ENCODE assay signal across 13 cellular contexts in the genomic region with DNA sequence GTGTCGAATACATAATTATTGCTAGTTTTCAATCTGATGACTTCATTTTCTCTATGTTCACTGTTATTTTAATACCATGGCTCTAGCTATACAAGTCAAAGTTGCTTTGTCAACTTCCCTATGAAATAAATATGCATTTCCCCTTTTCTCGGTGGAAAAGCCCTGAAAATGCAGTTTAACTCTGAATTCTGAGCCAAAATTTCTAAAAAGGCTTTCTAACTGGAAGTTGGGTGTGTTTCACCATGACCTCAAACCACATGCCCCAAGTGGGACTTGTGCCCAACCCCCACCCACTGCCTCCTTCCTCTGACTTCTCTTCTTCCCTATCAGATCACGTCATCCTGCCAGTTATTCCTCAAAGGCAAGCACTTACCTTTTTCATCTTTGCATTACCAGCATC. TPM values are rescaled to one million over a fixed set of nuclear protein-coding genes. Genes with fewer than 3 reads are reported as not detected.
DNase-seq lines count a peak whose midpoint lies in the region; ATAC-seq, FAIRE-seq and TF ChIP-seq lines count a peak whose summit lies in the region.
"Had no signal": no experiment of that assay in that cellular context is flagged by ENCODE, and none has a peak within 500 bp of the region (broad histone marks: within the 10 kb centered on the region; RNA-seq: fewer than 3 reads in every experiment).

No MANE protein-coding gene starts in this region.

- no peak for TF ChIP-seq CTCF in Loucy (conservative IDR thresholded peaks at IDR 0.05; ENCODE audit: low read length)
- TF ChIP-seq CTCF in K562 (IDR thresholded peaks at IDR 0.05 in 2 of 3, conservative IDR thresholded peaks at IDR 0.05 in 1 of 3; ENCODE audit: insufficient read depth in 2 of 3, low read depth in 1 of 3, low read length in 3 of 3), result no peak

- peak overlapping the region; percentile 8 for H3K27ac Mint-ChIP-seq in memory B cell

- CTCF ChIA-PET in K562 (lab: Yijun Ruan, JAX; ENCODE audit: low intra/inter-chr PET ratio), result no interaction called here

- H3K27ac ChIP-seq in K562 (ENCODE audit: extremely low read depth, low read depth, low read length), result peak overlapping the region; percentile 23; the same call in 2 of the 3 replicates
- H3K27ac ChIP-seq: VCaP had no signal

- peaks cover 18% of the 10 kb centered on the region; the same call in 1 of the 2 replicates for H3K36me3 ChIP-seq in Loucy (ENCODE audit: insufficient read depth, low read length)
- peaks cover 37% of the 10 kb centered on the region; the same call in 2 of the 3 replicates for H3K36me3 ChIP-seq in K562 (ENCODE audit: control insufficient read depth, insufficient read depth, low read length)
- H3K36me3 ChIP-seq: BE2C, MG63 had no signal

- ATAC-seq in K562 (peak; percentile 56), memory B cell (ENCODE audit: low read depth) (no peak), HG02759 (IDR thresholded peaks at IDR 0.05; ENCODE audit: unreplicated experiment) (no peak), HG02610 (IDR thresholded peaks at IDR 0.05; ENCODE audit: unreplicated experiment) (no peak)

- H2AFZ ChIP-seq in Loucy (ENCODE audit: low read length) (no peak overlapping the region), K562 (ENCODE audit: low read depth, low read length) (no peak overlapping the region)

- peak; percentile 88 to 89 for DNase-seq in AML-193 (lab: John Stamatoyannopoulos, UW)
- peak; percentile 45 to 58 (median 51) for DNase-seq in K562 (ENCODE audit: extremely low read depth in 1 of 4, low spot score in 3 of 4)
- no peak for DNase-seq in memory B cell (ENCODE audit: low spot score in 2 of 2)
- no peak for DNase-seq in NCI-H1694 treated with DMSO at 0.1 percent for 48 hours (lab: John Stamatoyannopoulos, UW)
- no peak for DNase-seq in hepatic stellate cell (ENCODE audit: low spot score)
- DNase-seq: activated naive CD4-positive, alpha-beta T cell; BE2C; effector CD8-positive, alpha-beta T cell; MG63 had no signal

- no peak for TF ChIP-seq EP300 in K562 (IDR thresholded peaks at IDR 0.05; ENCODE audit: low read length)

- no peaks in the 10 kb centered on the region for H4K20me1 ChIP-seq in Loucy (ENCODE audit: insufficient read depth, low read length, poor library complexity, severe bottlenecking)
- H4K20me1 ChIP-seq in K562 (replicated peaks; ENCODE audit: control insufficient read depth, insufficient read depth, low read length), result no peaks in the 10 kb centered on the region

- 16% methylated on average over 3 of the region's 3 CpGs for WGBS in K562 (ENCODE audit: insufficient coverage, low coverage, missing lambda C conversion rate)

- H3K4me2 ChIP-seq in Loucy (ENCODE audit: low read depth, low read length, poor library complexity, severe bottlenecking) (peak overlapping the region; percentile 24), K562 (ENCODE audit: insufficient read depth, low read length) (no peak overlapping the region)

- no peaks in the 10 kb centered on the region for H3K9me3 ChIP-seq in Loucy (ENCODE audit: insufficient read depth, low read depth, low read length)
- H3K9me3 ChIP-seq in K562 (replicated peaks; ENCODE audit: control insufficient read depth, insufficient read depth, low read depth, low read length), result no peaks in the 10 kb centered on the region
- H3K9me3 ChIP-seq: BE2C, MG63 had no signal

- no peaks in the 10 kb centered on the region for H3K9me2 ChIP-seq in Loucy (replicated peaks; ENCODE audit: low read depth, low read length)

- FAIRE-seq in K562 (lab: Jason Lieb, UNC), result peak; percentile 23

- H3F3A ChIP-seq in Loucy (ENCODE audit: low read depth), result no peaks in the 10 kb centered on the region

- H3K4me3 Mint-ChIP-seq in memory B cell, result no peak overlapping the region

- no peaks in the 10 kb centered on the region for H3K9me3 Mint-ChIP-seq in memory B cell

- H3K36me3 Mint-ChIP-seq in memory B cell, result peaks cover 29% of the 10 kb centered on the region

- POLR2A ChIA-PET in K562 (lab: Yijun Ruan, JAX), result interaction anchor here (1.1 to 1.3 kb wide), 2 partner anchors 8 to 9 kb away, joined by 3 read pairs; a partner anchor contains a TSS

- no peaks in the 10 kb centered on the region for H3K9me1 ChIP-seq in K562 (ENCODE audit: control insufficient read depth, insufficient read depth, low read length)

- no TSS peak for BruUV-seq in K562 (replicated peaks; lab: Mats Ljungman, UMichigan)

- no peak for TF ChIP-seq RAD21 in K562 (CRISPR knock-in tag; conservative IDR thresholded peaks at IDR 0.05 in 1 of 2, IDR thresholded peaks at IDR 0.05 in 1 of 2)

- H3K4me1 ChIP-seq in Loucy (ENCODE audit: insufficient read depth, low read length, poor library complexity, severe bottlenecking) (peaks cover 23% of the 10 kb centered on the region), K562 (replicated peaks in 1 of 2; ENCODE audit: control insufficient read depth in 2 of 2, insufficient read depth in 2 of 2, low read length in 2 of 2) (peaks cover 11 to 21% of the 10 kb centered on the region in 2 experiments; a peak in 4 of 5 replicates)
- H3K4me1 ChIP-seq: BE2C had no signal

- TF ChIP-seq POLR2A in K562 (conservative IDR thresholded peaks at IDR 0.05), result no peak

- no peaks in the 10 kb centered on the region for H3K27me3 Mint-ChIP-seq in memory B cell

- H3K4me3 ChIP-seq in Loucy (ENCODE audit: low read length, poor library complexity, severe bottlenecking) (no peak overlapping the region), K562 (no peak overlapping the region)
- H3K4me3 ChIP-seq: MG63 had no signal

- H3K4me1 Mint-ChIP-seq in memory B cell, result peaks cover 16% of the 10 kb centered on the region

- in situ Hi-C loops in K562 (cut with MboI), result no loop called here

- H3K79me2 ChIP-seq in Loucy (ENCODE audit: insufficient read depth, low read length), result no peaks in the 10 kb centered on the region
- peaks cover 2% of the 10 kb centered on the region; the same call in 2 of the 3 replicates for H3K79me2 ChIP-seq in K562 (ENCODE audit: control insufficient read depth, insufficient read depth, low read length)

- H3K27me3 ChIP-seq in Loucy (ENCODE audit: insufficient read depth, low read length, poor library complexity, severe bottlenecking) (no peaks in the 10 kb centered on the region), K562 (ENCODE audit: control insufficient read depth in 2 of 2, insufficient read depth in 2 of 2, low read length in 2 of 2) (no peaks in the 10 kb centered on the region)
- H3K27me3 ChIP-seq: BE2C, MG63 had no signal

- intact Hi-C loops in K562 (cut with micrococcal nuclease), result no loop called here

- H3K9ac ChIP-seq in Loucy (ENCODE audit: low read depth, low read length, poor library complexity, severe bottlenecking) (no peak overlapping the region), K562 (ENCODE audit: insufficient read depth in 1 of 2, low read depth in 2 of 2, low read length in 2 of 2) (no peak overlapping the region)

RNA-seq across cellular contexts. Expression of a gene that starts 8.9 kb away (rescaled TPM):
- total RNA-seq in K562 (2011; cell fraction: chromatin; rRNA removed; ENCODE audit: low replicate concordance), result 86.6 and 98.9 TPM in 2 replicates
- 51.6 and 57.7 TPM in 2 replicates for total RNA-seq in K562 (2011; cell fraction: nucleolus; rRNA removed)
- 71.6 and 91.8 TPM in 2 replicates for total RNA-seq in K562 (2011; cell fraction: nucleoplasm; rRNA removed)
- total RNA-seq in K562 (2014; rRNA removed) (27.7 and 33.3 TPM in 2 replicates), K562 (2014; rRNA removed; fragmentation: Illumina TruSeq; extraction: Trizol) (43.7 and 49.4 TPM in 2 replicates), K562 (2015; rRNA removed; fragmentation: Illumina TruSeq; extraction: Trizol) (33.7 and 42.9 TPM in 2 replicates), K562 (2021) (36.5 and 41.7 TPM in 2 replicates)
- polyA plus RNA-seq in K562 (2011; rRNA removed) (45.0 and 45.8 TPM in 2 replicates), K562 (2014; fragmentation: Illumina TruSeq; extraction: Trizol) (40.4 and 42.1 TPM in 2 replicates), K562 (2014; fragmentation: Nextera tagmentation; extraction: Ambion mirVana) (10 to 100 TPM; 44.7 to 46.0 TPM), K562 (2014; rRNA removed) (50.8 and 51.3 TPM in 2 replicates)
- 34.7 and 38.1 TPM in 2 replicates for polyA plus RNA-seq in K562 (2011; cell fraction: cytosol; rRNA removed)
- polyA plus RNA-seq in K562 (2011; cell fraction: nucleus; rRNA removed), result 76.4 and 85.8 TPM in 2 replicates
- polyA plus RNA-seq in K562 (2012), result 42.0 and 54.6 TPM in 2 replicates
- polyA minus RNA-seq in K562 (2011; rRNA and poly(A)+ RNA removed), result 52.4 and 53.2 TPM in 2 replicates
- polyA minus RNA-seq in K562 (2011; cell fraction: cytosol; rRNA and poly(A)+ RNA removed), result 22.3 and 25.4 TPM in 2 replicates
- polyA minus RNA-seq in K562 (2011; cell fraction: nucleus; rRNA and poly(A)+ RNA removed), result 22.1 and 30.1 TPM in 2 replicates

RNA-seq across cellular contexts. Expression of a gene that starts 21.5 kb away (rescaled TPM):
- total RNA-seq in K562 (2011; cell fraction: chromatin; rRNA removed; ENCODE audit: low replicate concordance), result 7.4 and 16.2 TPM in 2 replicates
- total RNA-seq in K562 (2011; cell fraction: nucleolus; rRNA removed), result 8.8 and 9.8 TPM in 2 replicates
- 10.6 and 13.2 TPM in 2 replicates for total RNA-seq in K562 (2011; cell fraction: nucleoplasm; rRNA removed)
- 3.6 and 3.7 TPM in 2 replicates for total RNA-seq in K562 (2014; rRNA removed)
- total RNA-seq in K562 (2014; rRNA removed; fragmentation: Illumina TruSeq; extraction: Trizol), result 3.5 and 3.9 TPM in 2 replicates
- total RNA-seq in K562 (2015; rRNA removed; fragmentation: Illumina TruSeq; extraction: Trizol), result 3.5 and 3.6 TPM in 2 replicates
- 5.1 and 5.2 TPM in 2 replicates for total RNA-seq in K562 (2021)
- 6.2 and 7.5 TPM in 2 replicates for polyA plus RNA-seq in K562 (2011; rRNA removed)
- polyA plus RNA-seq in K562 (2011; cell fraction: cytosol; rRNA removed), result 5.6 and 13.3 TPM in 2 replicates
- polyA plus RNA-seq in K562 (2011; cell fraction: nucleus; rRNA removed), result 7.5 and 12.5 TPM in 2 replicates
- 4.0 and 5.9 TPM in 2 replicates for polyA plus RNA-seq in K562 (2012)
- polyA plus RNA-seq in K562 (2014; fragmentation: Illumina TruSeq; extraction: Trizol), result 4.4 and 4.9 TPM in 2 replicates
- polyA plus RNA-seq in K562 (2014; fragmentation: Nextera tagmentation; extraction: Ambion mirVana), result 1 to 10 TPM; 1.0 to 1.1 TPM
- 3.4 and 4.1 TPM in 2 replicates for polyA plus RNA-seq in K562 (2014; rRNA removed)
- polyA minus RNA-seq in K562 (2011; rRNA and poly(A)+ RNA removed), result 4.9 and 6.6 TPM in 2 replicates
- 2.3 and 4.8 TPM in 2 replicates for polyA minus RNA-seq in K562 (2011; cell fraction: cytosol; rRNA and poly(A)+ RNA removed)
- 5.4 and 6.3 TPM in 2 replicates for polyA minus RNA-seq in K562 (2011; cell fraction: nucleus; rRNA and poly(A)+ RNA removed)

RNA-seq across cellular contexts. Expression of a gene that starts 43.7 kb away (rescaled TPM):
- not detected in 2 replicates for total RNA-seq in K562 (2011; cell fraction: chromatin; rRNA removed; ENCODE audit: low replicate concordance)
- not detected in 2 replicates for total RNA-seq in K562 (2011; cell fraction: nucleolus; rRNA removed)
- total RNA-seq in K562 (2011; cell fraction: nucleoplasm; rRNA removed), result not detected in 2 replicates
- total RNA-seq in K562 (2014; rRNA removed) (not detected in 2 replicates), K562 (2014; rRNA removed; fragmentation: Illumina TruSeq; extraction: Trizol) (not detected in 2 replicates), K562 (2015; rRNA removed; fragmentation: Illumina TruSeq; extraction: Trizol) (not detected in 2 replicates), K562 (2021) (not detected in 2 replicates)
- polyA plus RNA-seq in K562 (2011; rRNA removed) (not detected in 2 replicates), K562 (2014; fragmentation: Illumina TruSeq; extraction: Trizol) (not detected in 2 replicates), K562 (2014; fragmentation: Nextera tagmentation; extraction: Ambion mirVana) (not detected), K562 (2014; rRNA removed) (not detected in 2 replicates)
- polyA plus RNA-seq in K562 (2011; cell fraction: cytosol; rRNA removed), result not detected in 2 replicates
- polyA plus RNA-seq in K562 (2011; cell fraction: nucleus; rRNA removed), result not detected in 2 replicates
- not detected in 2 replicates for polyA plus RNA-seq in K562 (2012)
- not detected in 2 replicates for polyA minus RNA-seq in K562 (2011; rRNA and poly(A)+ RNA removed)
- not detected in 2 replicates for polyA minus RNA-seq in K562 (2011; cell fraction: cytosol; rRNA and poly(A)+ RNA removed)
- not detected in 2 replicates for polyA minus RNA-seq in K562 (2011; cell fraction: nucleus; rRNA and poly(A)+ RNA removed)

Comparison
In these comparisons a context has a peak if more than half of its experiments do, and no peak if none do; other contexts are left out.
1. DNase-seq: peak in AML-193 (2 of 2) and K562 (4 of 4); none in memory B cell (0 of 2), NCI-H1694 treated with DMSO at 0.1 percent for 48 hours (single experiment) and hepatic stellate cell (single experiment).